In the genomic region with DNA sequence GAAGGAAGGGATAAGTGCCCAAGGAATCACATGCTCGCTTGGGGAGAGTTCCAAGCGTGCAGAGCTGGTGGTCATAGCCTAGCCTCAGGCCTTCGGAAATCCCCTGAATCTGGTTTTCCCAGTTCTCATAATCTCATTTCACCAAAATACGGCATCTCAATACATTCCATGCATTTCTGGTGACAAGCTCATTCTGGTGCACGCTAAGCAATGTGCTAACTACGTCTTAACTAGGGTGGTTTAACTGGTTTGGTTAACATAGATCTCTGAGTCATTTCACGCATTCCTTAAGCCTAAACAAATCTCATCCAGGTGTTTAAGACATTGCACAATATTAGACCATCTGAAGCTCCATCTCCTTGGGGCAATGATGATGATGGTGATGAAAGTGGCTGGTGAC, we compare ENCODE assay signal across 18 cellular contexts.
DNase-seq lines count a peak whose midpoint lies in the region; ATAC-seq and TF ChIP-seq lines count a peak whose summit lies in the region.
"Had no signal": no experiment of that assay in that cellular context is flagged by ENCODE, and none has a peak within 500 bp of the region (broad histone marks: within the 10 kb centered on the region; RNA-seq: fewer than 3 reads in every experiment).

No MANE protein-coding gene starts in this region.

- TF ChIP-seq CTCF in AG04450 (IDR thresholded peaks at IDR 0.05; ENCODE audit: low read depth, low read length): no peak
- no peak for TF ChIP-seq CTCF in HFFc6 (IDR thresholded peaks at IDR 0.05)

- no peaks in the 10 kb centered on the region; the same call in 1 of the 2 replicates for H3K27me3 Mint-ChIP-seq in HFFc6 (ENCODE audit: insufficient read depth)
- H3K27me3 Mint-ChIP-seq in activated CD4-positive, alpha-beta T cell treated with anti-CD3 and anti-CD28 coated beads for 36 hours: peaks cover 50% of the 10 kb centered on the region
- H3K27me3 Mint-ChIP-seq: B cell had no signal

- POLR2A ChIA-PET in AG04450 (lab: Yijun Ruan, JAX): interaction anchor here (0.6 kb wide), 1 partner anchor 13 kb away, joined by 4 read pairs; no protein-coding TSS in a partner anchor
- POLR2A ChIA-PET in activated CD4-positive, alpha-beta T cell treated with anti-CD3 and anti-CD28 coated beads for 36 hours (lab: Charles Lee): no interaction called here

- H3K9me3 Mint-ChIP-seq in HFFc6: peaks cover 2% of the 10 kb centered on the region
- H3K9me3 Mint-ChIP-seq in activated CD4-positive, alpha-beta T cell treated with anti-CD3 and anti-CD28 coated beads for 36 hours (ENCODE audit: low read depth): no peaks in the 10 kb centered on the region
- H3K9me3 Mint-ChIP-seq: endodermal cell had no signal

- no peak overlapping the region for H3K4me3 ChIP-seq in AG04450 (ENCODE audit: low read depth, low read length)
- H3K4me3 ChIP-seq: heart right ventricle had no signal

- no peak overlapping the region for H3K27ac ChIP-seq in AG04450 (ENCODE audit: low read depth, low read length)
- H3K27ac ChIP-seq: heart right ventricle had no signal

- ATAC-seq in activated CD4-positive, alpha-beta T cell treated with anti-CD3 and anti-CD28 coated beads for 36 hours: no peak
- no peak for ATAC-seq in HG02840 (IDR thresholded peaks at IDR 0.05; ENCODE audit: low FRiP score, unreplicated experiment)
- ATAC-seq: heart right ventricle; left ventricle myocardium superior; naive thymus-derived CD4-positive, alpha-beta T cell had no signal

- H3K9me3 ChIP-seq in AG04450 (ENCODE audit: control insufficient read depth, insufficient read depth, low read length): no peaks in the 10 kb centered on the region
- H3K9me3 ChIP-seq: heart right ventricle had no signal

- DNase-seq in AG04450 (ENCODE audit: low read depth, low spot score): peak; percentile 38
- peak; percentile 97 for DNase-seq in HFFc6
- DNase-seq in amniotic stem cell (lab: John Stamatoyannopoulos, UW): peak; percentile 86
- peak; percentile 48 for DNase-seq in foreskin melanocyte
- no peak for DNase-seq in NCI-H1436 treated with DMSO at 0.1 percent for 48 hours (lab: John Stamatoyannopoulos, UW)
- DNase-seq in activated CD4-positive, alpha-beta T cell treated with anti-CD3 and anti-CD28 coated beads for 36 hours: no peak
- no peak for DNase-seq in NCI-H446 (lab: John Stamatoyannopoulos, UW)
- DNase-seq: activated CD8-positive, alpha-beta memory T cell treated with anti-CD3 and anti-CD28 coated beads for 24 hours; activated effector memory CD4-positive, alpha-beta T cell treated with anti-CD3 and anti-CD28 coated beads, Interleukin-2, amount 50 U/mL, for 16 hours; DMS79; endodermal cell; heart right ventricle; left ventricle myocardium superior; naive thymus-derived CD4-positive, alpha-beta T cell; NCI-H2029 treated with DMSO at 0.1 percent for 48 hours; stimulated activated CD4-positive, alpha-beta T cell treated with anti-CD3 and anti-CD28 coated beads, Interleukin-1b, Interleukin-23, amount 100 ng/mL, for 48 hours had no signal

- H3K27me3 ChIP-seq in AG04450 (ENCODE audit: control insufficient read depth, insufficient read depth, low read length): no peaks in the 10 kb centered on the region
- H3K27me3 ChIP-seq: heart right ventricle had no signal

- intact Hi-C loops in activated CD4-positive, alpha-beta T cell treated with anti-CD3 and anti-CD28 coated beads for 36 hours (cut with DNase I, micrococcal nuclease): loop anchor here in 1 of 2 experiments (5.0 kb wide), 1 partner anchor 49 kb away; no protein-coding TSS in a partner anchor

- H3K36me3 Mint-ChIP-seq in HFFc6 (ENCODE audit: low read depth): peaks cover 14% of the 10 kb centered on the region; the same call in 1 of the 2 replicates
- H3K36me3 Mint-ChIP-seq in activated CD4-positive, alpha-beta T cell treated with anti-CD3 and anti-CD28 coated beads for 36 hours (ENCODE audit: low read depth): no peaks in the 10 kb centered on the region

- CTCF ChIA-PET in AG04450 (lab: Charles Lee): interaction anchor here (0.8 kb wide), 1 partner anchor 482 kb away, joined by 3 read pairs; no protein-coding TSS in a partner anchor
- CTCF ChIA-PET in activated CD4-positive, alpha-beta T cell treated with anti-CD3 and anti-CD28 coated beads for 36 hours (lab: Charles Lee): interaction anchor here (0.6 to 1.6 kb wide), 3 partner anchors 12 to 576 kb away, joined by 3 to 6 read pairs (median 4); no protein-coding TSS in a partner anchor

- H3K4me3 Mint-ChIP-seq in HFFc6: peak overlapping the region; percentile 41
- H3K4me3 Mint-ChIP-seq in activated CD4-positive, alpha-beta T cell treated with anti-CD3 and anti-CD28 coated beads for 36 hours: no peak overlapping the region
- H3K4me3 Mint-ChIP-seq: B cell; endodermal cell; naive thymus-derived CD4-positive, alpha-beta T cell had no signal

- peaks cover 88% of the 10 kb centered on the region for H3K4me1 Mint-ChIP-seq in HFFc6 (ENCODE audit: low read depth)
- H3K4me1 Mint-ChIP-seq in activated CD4-positive, alpha-beta T cell treated with anti-CD3 and anti-CD28 coated beads for 36 hours: peaks cover 3% of the 10 kb centered on the region

- peak overlapping the region; percentile 99 for H3K27ac Mint-ChIP-seq in HFFc6
- H3K27ac Mint-ChIP-seq in activated CD4-positive, alpha-beta T cell treated with anti-CD3 and anti-CD28 coated beads for 36 hours: no peak overlapping the region
- H3K27ac Mint-ChIP-seq: B cell; endodermal cell; naive thymus-derived CD4-positive, alpha-beta T cell had no signal

Comparison
In these comparisons a context has a peak if more than half of its experiments do, and no peak if none do; other contexts are left out.
1. DNase-seq: peak in AG04450 (single experiment), HFFc6 (single experiment), amniotic stem cell (single experiment) and foreskin melanocyte (single experiment); none in NCI-H1436 treated with DMSO at 0.1 percent for 48 hours (single experiment), activated CD4-positive, alpha-beta T cell treated with anti-CD3 and anti-CD28 coated beads for 36 hours (single experiment) and NCI-H446 (0 of 2).